In genomic region chr5:61019642-61020041, GRCh38 we compare ENCODE assay signal across 16 cellular contexts.
DNase-seq lines count a peak whose midpoint lies in the region; ATAC-seq and TF ChIP-seq lines count a peak whose summit lies in the region.
"Had no signal": no experiment of that assay in that cellular context is flagged by ENCODE, and none has a peak within 500 bp of the region (broad histone marks: within the 10 kb centered on the region; RNA-seq: fewer than 3 reads in every experiment).

No MANE protein-coding gene starts in this region.

- intact Hi-C loops in psoas muscle (cut with DNase I), result no loop called here

- H3K27me3 ChIP-seq in psoas muscle (ENCODE audit: insufficient read depth in 3 of 3, low read length in 2 of 3), result no peaks in the 10 kb centered on the region

- H3K9ac ChIP-seq in SK-N-MC (ENCODE audit: insufficient read length), result peak overlapping the region; percentile 29
- H3K9ac ChIP-seq: SK-N-SH had no signal

- H3K27ac Mint-ChIP-seq in activated naive CD4-positive, alpha-beta T cell treated with anti-CD3 and anti-CD28 coated beads, Interleukin-2, amount 50 U/mL, for 72 hours, result no peak overlapping the region

- WGBS in psoas muscle, 3 donors, result 96% methylated on average over 1 of the region's 1 CpG

- H3K4me3 ChIP-seq in SK-N-MC (peak overlapping the region; percentile 10; the same call in 1 of the 2 replicates), psoas muscle (no peak overlapping the region)

- no peak for TF ChIP-seq CTCF in psoas muscle (IDR thresholded peaks at IDR 0.05)

- H3K27ac ChIP-seq in SK-N-MC (peak overlapping the region; percentile 92), psoas muscle (no peak overlapping the region)
- H3K27ac ChIP-seq: 22Rv1 had no signal

- peaks cover 15% of the 10 kb centered on the region for H3K4me1 ChIP-seq in psoas muscle

- peaks cover 5% of the 10 kb centered on the region in 2 donors for H3K9me3 Mint-ChIP-seq in activated naive CD4-positive, alpha-beta T cell treated with anti-CD3 and anti-CD28 coated beads, Interleukin-2, amount 50 U/mL, for 72 hours

- peaks cover 0 to 7% of the 10 kb centered on the region in 2 donors for H3K36me3 Mint-ChIP-seq in activated naive CD4-positive, alpha-beta T cell treated with anti-CD3 and anti-CD28 coated beads, Interleukin-2, amount 50 U/mL, for 72 hours

- DNase-seq in DMS53 (lab: John Stamatoyannopoulos, UW), result peak; percentile 12
- DNase-seq in DMS53 treated with DMSO at 0.1 percent for 48 hours (lab: John Stamatoyannopoulos, UW; ENCODE audit: unreplicated experiment), result no peak
- DNase-seq in SK-N-MC (ENCODE audit: low read depth, low spot score), result no peak
- peak; percentile 17 for DNase-seq in dermis blood vessel endothelial cell
- DNase-seq in activated naive CD4-positive, alpha-beta T cell treated with anti-CD3 and anti-CD28 coated beads, Interleukin-2, amount 50 U/mL, for 72 hours (ENCODE audit: low spot score in 2 of 2), result no peak
- no peak for DNase-seq in psoas muscle
- DNase-seq in stimulated activated CD4-positive, alpha-beta T cell treated with anti-CD3 and anti-CD28 coated beads, Interleukin-12 subunit alpha, Interleukin-12 subunit beta, amount 100 ng/mL, for 4 hours, result no peak
- DNase-seq: C1 segment of cervical spinal cord; DMS153; NCI-H146; NCI-H345; NCI-H526 treated with DMSO at 0.1 percent for 48 hours; NK-92 treated with Interleukin-12 subunit alpha and Interleukin-12 subunit beta, amount 100 ng/mL, for 24 hours; SK-N-SH had no signal

- ATAC-seq in HG03159 (IDR thresholded peaks at IDR 0.05; ENCODE audit: unreplicated experiment) (no peak), psoas muscle (no peak)
- ATAC-seq in activated naive CD4-positive, alpha-beta T cell treated with anti-CD3 and anti-CD28 coated beads, Interleukin-2, amount 50 U/mL, for 72 hours, result no peak

- H3K9me3 ChIP-seq in SK-N-MC (ENCODE audit: low read depth, low read length) (no peaks in the 10 kb centered on the region), psoas muscle (no peaks in the 10 kb centered on the region)
- H3K9me3 ChIP-seq: SK-N-SH had no signal

- H3K36me3 ChIP-seq in SK-N-MC (ENCODE audit: insufficient read depth, low read length) (no peaks in the 10 kb centered on the region; the same call in 1 of the 2 replicates), psoas muscle (ENCODE audit: insufficient read depth in 1 of 2, low read depth in 1 of 2) (no peaks in the 10 kb centered on the region)

Comparison
In these comparisons a context has a peak if more than half of its experiments do, and no peak if none do; other contexts are left out.
1. DNase-seq: peak in DMS53 (single experiment) and dermis blood vessel endothelial cell (single experiment); none in DMS53 treated with DMSO at 0.1 percent for 48 hours (single experiment), SK-N-MC (single experiment), activated naive CD4-positive, alpha-beta T cell treated with anti-CD3 and anti-CD28 coated beads, Interleukin-2, amount 50 U/mL, for 72 hours (0 of 2), psoas muscle (0 of 2) and stimulated activated CD4-positive, alpha-beta T cell treated with anti-CD3 and anti-CD28 coated beads, Interleukin-12 subunit alpha, Interleukin-12 subunit beta, amount 100 ng/mL, for 4 hours (single experiment).